Comparison of ENCODE assay signal across 8 cellular contexts in genomic region chr15:58269455-58270414, GRCh38.
DNase-seq lines count a peak whose midpoint lies in the region; ATAC-seq and TF ChIP-seq lines count a peak whose summit lies in the region.

No MANE protein-coding gene starts in this region.

- H3K4me3 ChIP-seq in vagina, result no peak overlapping the region
- no peak overlapping the region for H3K4me3 ChIP-seq in effector memory CD4-positive, alpha-beta T cell (ENCODE audit: insufficient read depth, low read depth, low read length, poor library complexity, severe bottlenecking)

- peak in 2 of 3 experiments; percentile 33 to 39 for TF ChIP-seq CTCF in vagina (IDR thresholded peaks at IDR 0.05)

- H3K9me3 ChIP-seq in T-helper 17 cell (ENCODE audit: control insufficient read depth, low read length, poor library complexity, severe bottlenecking) (no peaks in the 10 kb centered on the region), vagina (no peaks in the 10 kb centered on the region)
- no peaks in the 10 kb centered on the region for H3K9me3 ChIP-seq in effector memory CD4-positive, alpha-beta T cell (ENCODE audit: control insufficient read depth, low read length)

- no peak overlapping the region for H3K4me3 Mint-ChIP-seq in T-helper 17 cell
- H3K4me3 Mint-ChIP-seq in effector memory CD8-positive, alpha-beta T cell, result no peak overlapping the region

- no peaks in the 10 kb centered on the region for H3K9me3 Mint-ChIP-seq in effector memory CD8-positive, alpha-beta T cell

- H3K4me1 ChIP-seq in vagina, result no peaks in the 10 kb centered on the region
- no peaks in the 10 kb centered on the region for H3K4me1 ChIP-seq in effector memory CD4-positive, alpha-beta T cell (ENCODE audit: control insufficient read depth, insufficient read depth, low read length, poor library complexity, severe bottlenecking)

- no peaks in the 10 kb centered on the region for H3K36me3 Mint-ChIP-seq in T-helper 17 cell (ENCODE audit: low read depth)
- no peaks in the 10 kb centered on the region for H3K36me3 Mint-ChIP-seq in effector memory CD8-positive, alpha-beta T cell (ENCODE audit: insufficient read depth)

- H3K27ac ChIP-seq in vagina, result no peak overlapping the region
- H3K27ac ChIP-seq in effector memory CD4-positive, alpha-beta T cell (ENCODE audit: insufficient read depth, low read length, poor library complexity, severe bottlenecking), result no peak overlapping the region

- peaks cover 3% of the 10 kb centered on the region for H3K4me1 Mint-ChIP-seq in T-helper 17 cell
- H3K4me1 Mint-ChIP-seq in effector memory CD8-positive, alpha-beta T cell (ENCODE audit: low read depth in 2 of 2), result peaks cover 3 to 13% of the 10 kb centered on the region in 2 donors

- intact Hi-C loops in vagina (cut with DNase I), result no loop called here

- DNase-seq in stimulated activated CD4-positive, alpha-beta T cell treated with anti-CD3 and anti-CD28 coated beads, Interleukin-2, amount 100 ng/mL, for 4 hours (ENCODE audit: low read depth), result peak; percentile 9
- no peak for DNase-seq in stimulated activated CD4-positive, alpha-beta T cell treated with anti-CD3 and anti-CD28 coated beads, Interleukin-4, amount 100 ng/mL, for 1 hour
- DNase-seq in NCI-H1092 treated with DMSO at 0.1 percent for 48 hours (lab: John Stamatoyannopoulos, UW), result peak; percentile 59
- DNase-seq in T-helper 17 cell, result no peak
- peak; percentile 19 to 40 (median 30) for DNase-seq in effector memory CD8-positive, alpha-beta T cell
- DNase-seq in lung microvascular endothelial cell (ENCODE audit: low read depth in 2 of 2), result peak; percentile 71 to 85
- DNase-seq in vagina (ENCODE audit: extremely low spot score in 2 of 2), result no peak
- no peak for DNase-seq in effector memory CD4-positive, alpha-beta T cell

- H3K27me3 ChIP-seq in vagina, result no peaks in the 10 kb centered on the region
- H3K27me3 ChIP-seq in effector memory CD4-positive, alpha-beta T cell (replicated peaks; ENCODE audit: control insufficient read depth, insufficient read depth, low read length, poor library complexity, severe bottlenecking), result no peaks in the 10 kb centered on the region

- no peak overlapping the region for H3K27ac Mint-ChIP-seq in T-helper 17 cell
- H3K27ac Mint-ChIP-seq in effector memory CD8-positive, alpha-beta T cell, result peak overlapping the region in 1 of 2 donors; percentile 41

- H3K36me3 ChIP-seq in vagina, result no peaks in the 10 kb centered on the region
- H3K36me3 ChIP-seq in effector memory CD4-positive, alpha-beta T cell (ENCODE audit: control insufficient read depth, insufficient read depth, low read length), result no peaks in the 10 kb centered on the region

- TF ChIP-seq POLR2A in vagina (IDR thresholded peaks at IDR 0.05), result no peak

- ATAC-seq in T-helper 17 cell, result peak; percentile 46
- peak; percentile 69 for ATAC-seq in effector memory CD8-positive, alpha-beta T cell (replicated peaks)

- H3K27me3 Mint-ChIP-seq in T-helper 17 cell, result no peaks in the 10 kb centered on the region
- H3K27me3 Mint-ChIP-seq in effector memory CD8-positive, alpha-beta T cell, result peaks cover 0 to 8% of the 10 kb centered on the region in 2 donors

Comparison
In these comparisons a context has a peak if more than half of its experiments do, and no peak if none do; other contexts are left out.
1. DNase-seq: peak in stimulated activated CD4-positive, alpha-beta T cell treated with anti-CD3 and anti-CD28 coated beads, Interleukin-2, amount 100 ng/mL, for 4 hours (single experiment), NCI-H1092 treated with DMSO at 0.1 percent for 48 hours (single experiment), effector memory CD8-positive, alpha-beta T cell (3 of 3) and lung microvascular endothelial cell (2 of 2); none in stimulated activated CD4-positive, alpha-beta T cell treated with anti-CD3 and anti-CD28 coated beads, Interleukin-4, amount 100 ng/mL, for 1 hour (single experiment), T-helper 17 cell (0 of 3), vagina (0 of 2) and effector memory CD4-positive, alpha-beta T cell (0 of 3).